Comparison of ENCODE assay signal across 12 cellular contexts in genomic region chr12:28460420-28461130, GRCh38.
DNase-seq lines count a peak whose midpoint lies in the region; ATAC-seq and TF ChIP-seq lines count a peak whose summit lies in the region.
"Had no signal": no experiment of that assay in that cellular context is flagged by ENCODE, and none has a peak within 500 bp of the region (broad histone marks: within the 10 kb centered on the region; RNA-seq: fewer than 3 reads in every experiment).

No MANE protein-coding gene starts in this region.

- H3K4me2 ChIP-seq in SU-DHL-6 (ENCODE audit: low read depth, low read length, poor library complexity, severe bottlenecking), result peak overlapping the region; percentile 11

- no peaks in the 10 kb centered on the region for H3K9me3 ChIP-seq in SU-DHL-6 (ENCODE audit: insufficient read depth, low read length)
- H3K9me3 ChIP-seq: upper lobe of right lung had no signal

- TF ChIP-seq CTCF in SU-DHL-6 (IDR thresholded peaks at IDR 0.05; ENCODE audit: insufficient read depth, low read length, poor library complexity, severe bottlenecking), result no peak

- no peaks in the 10 kb centered on the region for H3K27me3 ChIP-seq in SU-DHL-6 (ENCODE audit: low read length)
- H3K27me3 ChIP-seq: upper lobe of right lung had no signal

- H2AFZ ChIP-seq in SU-DHL-6 (ENCODE audit: low read depth, low read length, severe bottlenecking), result no peak overlapping the region

- no peaks in the 10 kb centered on the region for H3F3A ChIP-seq in SU-DHL-6 (ENCODE audit: insufficient read depth)

- H3K79me2 ChIP-seq in SU-DHL-6 (ENCODE audit: insufficient read depth, low read length), result no peaks in the 10 kb centered on the region

- no peak overlapping the region for H3K4me3 ChIP-seq in SU-DHL-6 (ENCODE audit: insufficient read depth, low read length, poor library complexity, severe bottlenecking)
- H3K4me3 ChIP-seq: upper lobe of right lung had no signal

- DNase-seq in NCI-H1436 treated with DMSO at 0.1 percent for 48 hours (lab: John Stamatoyannopoulos, UW) (no peak), HK-2 (ENCODE audit: unreplicated experiment) (no peak)
- DNase-seq in stimulated activated CD4-positive, alpha-beta T cell treated with anti-CD3 and anti-CD28 coated beads, Interleukin-4, amount 100 ng/mL, for 4 hours, result no peak
- DNase-seq in activated CD4-positive, CD25-positive, alpha-beta regulatory T cell treated with anti-CD3 and anti-CD28 coated beads, Interleukin-2, amount 50 U/mL, for 72 hours, result no peak
- DNase-seq: NCI-H748 treated with DMSO at 0.1 percent for 48 hours, retina, SW 1271, upper lobe of right lung had no signal

- H3K36me3 ChIP-seq in SU-DHL-6 (ENCODE audit: low read length), result peaks cover 9% of the 10 kb centered on the region; the same call in 1 of the 2 replicates
- H3K36me3 ChIP-seq: upper lobe of right lung had no signal

- no peaks in the 10 kb centered on the region for H3K9me2 ChIP-seq in SU-DHL-6 (replicated peaks; ENCODE audit: insufficient read depth, low read length)

- no peak overlapping the region for H3K27ac ChIP-seq in SU-DHL-6 (ENCODE audit: low read depth, low read length)
- H3K27ac ChIP-seq: upper lobe of right lung had no signal

- H4K20me1 ChIP-seq in SU-DHL-6 (ENCODE audit: low read depth, low read length), result no peaks in the 10 kb centered on the region

- peak; percentile 81 for ATAC-seq in GM18508 (IDR thresholded peaks at IDR 0.05; ENCODE audit: insufficient read depth, unreplicated experiment)
- ATAC-seq in GM21423 (IDR thresholded peaks at IDR 0.05; ENCODE audit: unreplicated experiment), result peak; percentile 84
- peak; percentile 70 for ATAC-seq in HG03064 (IDR thresholded peaks at IDR 0.05; ENCODE audit: low read depth, unreplicated experiment)
- ATAC-seq: upper lobe of right lung had no signal

- no peak overlapping the region for H3K9ac ChIP-seq in SU-DHL-6 (ENCODE audit: low read length)
